Comparison of ENCODE assay signal across 28 cellular contexts in genomic region chr5:154505567-154505966, GRCh38. TPM values are rescaled to one million over a fixed set of nuclear protein-coding genes. Genes with fewer than 3 reads are reported as not detected.
DNase-seq lines count a peak whose midpoint lies in the region; ATAC-seq, FAIRE-seq and TF ChIP-seq lines count a peak whose summit lies in the region.
"Had no signal": no experiment of that assay in that cellular context is flagged by ENCODE, and none has a peak within 500 bp of the region (broad histone marks: within the 10 kb centered on the region; RNA-seq: fewer than 3 reads in every experiment).

No MANE protein-coding gene starts in this region.

- H2AFZ ChIP-seq in IMR-90 (replicated peaks; ENCODE audit: low read length, poor library complexity) (peak overlapping the region; percentile 35), HepG2 (ENCODE audit: low read length) (no peak overlapping the region)
- H2AFZ ChIP-seq: parathyroid adenoma had no signal

- dilution Hi-C loops in IMR-90 (cut with HindIII; ENCODE audit: low sequenced_read_pairs, unreplicated experiment): no loop called here

- no peak overlapping the region for H4K91ac ChIP-seq in IMR-90 (ENCODE audit: insufficient read depth, low read depth, low read length)

- H3K36me3 ChIP-seq in IMR-90 (ENCODE audit: control insufficient read depth, insufficient read depth, low read length): no peaks in the 10 kb centered on the region
- H3K36me3 ChIP-seq in HepG2 (replicated peaks in 1 of 2; ENCODE audit: control insufficient read depth in 1 of 2, insufficient read depth in 2 of 2, low read length in 2 of 2): no peaks in the 10 kb centered on the region
- H3K36me3 ChIP-seq in esophagus squamous epithelium: no peaks in the 10 kb centered on the region
- H3K36me3 ChIP-seq: ascending aorta, HAP-1 had no signal

- no peak overlapping the region for H4K8ac ChIP-seq in IMR-90 (ENCODE audit: low read depth in 2 of 2, low read length in 2 of 2)

- H3K4me2 ChIP-seq in IMR-90 (ENCODE audit: low read depth, low read length) (no peak overlapping the region), HepG2 (ENCODE audit: low read depth, low read length) (no peak overlapping the region)

- H3K4me3 ChIP-seq in IMR-90 (ENCODE audit: insufficient read depth, low read depth, low read length): no peak overlapping the region
- H3K4me3 ChIP-seq in HepG2 (replicated peaks in 1 of 3; ENCODE audit: insufficient read depth in 1 of 3, low read depth in 2 of 3, low read length in 3 of 3): no peak overlapping the region
- no peak overlapping the region for H3K4me3 ChIP-seq in esophagus squamous epithelium
- H3K4me3 ChIP-seq: ascending aorta, dorsolateral prefrontal cortex, HAP-1 had no signal

- H3K9me1 ChIP-seq in IMR-90 (ENCODE audit: insufficient read depth, low read length): no peaks in the 10 kb centered on the region

- CTCF ChIA-PET in IMR-90 (lab: Yijun Ruan, JAX): no interaction called here
- CTCF ChIA-PET in HepG2 (lab: Yijun Ruan, JAX; ENCODE audit: low intra/inter-chr PET ratio, low total read pairs): no interaction called here

- no peak overlapping the region for H2AK9ac ChIP-seq in IMR-90 (replicated peaks; ENCODE audit: low read depth, low read length, poor library complexity)

- POLR2A ChIA-PET in IMR-90 (lab: Charles Lee; ENCODE audit: unreplicated experiment) (no interaction called here), HepG2 (lab: Yijun Ruan, JAX) (no interaction called here)

- BruUV-seq in IMR-90 (replicated peaks; lab: Mats Ljungman, UMichigan) (no TSS peak), HepG2 (replicated peaks; lab: Mats Ljungman, UMichigan) (no TSS peak)

- no peak for TF ChIP-seq RAD21 in IMR-90 (IDR thresholded peaks at IDR 0.05; ENCODE audit: low read length)
- TF ChIP-seq RAD21 in HepG2 (CRISPR knock-in tag; IDR thresholded peaks at IDR 0.05): no peak

- H3K9ac ChIP-seq in IMR-90 (ENCODE audit: low read depth, low read length) (no peak overlapping the region), HepG2 (ENCODE audit: insufficient read depth, low read depth, low read length) (no peak overlapping the region)
- H3K9ac ChIP-seq: parathyroid adenoma had no signal

- no peaks in the 10 kb centered on the region for H3K79me1 ChIP-seq in IMR-90 (ENCODE audit: low read depth in 1 of 2, low read length in 2 of 2)

- no peaks in the 10 kb centered on the region for H4K20me1 ChIP-seq in IMR-90 (ENCODE audit: insufficient read depth, low read length)
- H4K20me1 ChIP-seq in HepG2 (ENCODE audit: insufficient read depth, low read length): no peaks in the 10 kb centered on the region

- H3K9me3 ChIP-seq in IMR-90 (ENCODE audit: control insufficient read depth, insufficient read depth, low read length): no peaks in the 10 kb centered on the region
- H3K9me3 ChIP-seq in HepG2 (ENCODE audit: low read length): no peaks in the 10 kb centered on the region
- no peaks in the 10 kb centered on the region for H3K9me3 ChIP-seq in esophagus squamous epithelium
- H3K9me3 ChIP-seq: ascending aorta, HAP-1 had no signal

- no peak overlapping the region for H2BK20ac ChIP-seq in IMR-90 (ENCODE audit: low read depth, low read length)

- ATAC-seq in IMR-90 (ENCODE audit: low read depth): no peak
- peak; percentile 89 for ATAC-seq in SK-N-SH treated with all-trans-retinoic acid at 6 μM for 48 hours
- ATAC-seq in HepG2: peak; percentile 82
- ATAC-seq in HG03457 (IDR thresholded peaks at IDR 0.05; ENCODE audit: unreplicated experiment): no peak
- ATAC-seq: activated T-cell treated with anti-CD3 and anti-CD28 coated beads, Interleukin-2, amount 50 U/mL, for 72 hours; left cardiac atrium; natural killer cell; sciatic nerve; stimulated activated effector memory CD8-positive, alpha-beta T cell treated with anti-CD3 and anti-CD28 coated beads, Interleukin-12 subunit alpha, Interleukin-12 subunit beta, amount 100 ng/mL, for 72 hours had no signal

- no peaks in the 10 kb centered on the region for H3K4me1 ChIP-seq in IMR-90 (ENCODE audit: control insufficient read depth, insufficient read depth, low read length)
- no peaks in the 10 kb centered on the region for H3K4me1 ChIP-seq in HepG2 (ENCODE audit: insufficient read depth, low read length)
- H3K4me1 ChIP-seq in esophagus squamous epithelium: no peaks in the 10 kb centered on the region
- H3K4me1 ChIP-seq: ascending aorta, HAP-1, parathyroid adenoma had no signal

- no peak for FAIRE-seq in HepG2 (lab: Jason Lieb, UNC)
- FAIRE-seq: RCC 7860 had no signal

- TF ChIP-seq EP300 in HepG2 (IDR thresholded peaks at IDR 0.05; ENCODE audit: low read depth in 2 of 2, low read length in 2 of 2) (no peak), HepG2 (CRISPR knock-in tag; IDR thresholded peaks at IDR 0.05; ENCODE audit: borderline replicate concordance) (no peak)

- in situ Hi-C loops in IMR-90 (cut with MboI; ENCODE audit: low sequenced_read_pairs) (no loop called here), HepG2 (cut with HindIII; ENCODE audit: extremely low pct_ligation_motif_present, low pct_unique_long_range_greater_than_20kb) (no loop called here)

- no peak overlapping the region for H3K14ac ChIP-seq in IMR-90 (replicated peaks; ENCODE audit: low read depth, low read length)

- 38% methylated on average over 1 of the region's 10 CpGs; no CpG with 5 or more reads in 1 of the 2 experiments for WGBS in IMR-90 (ENCODE audit: extremely low coverage in 2 of 2, insufficient read length in 1 of 2), 2 experiments
- WGBS in HepG2 (ENCODE audit: low lambda C conversion rate): 47% methylated on average over 10 of the region's 10 CpGs
- WGBS in esophagus squamous epithelium, 2 donors: 56 to 83% methylated on average over 9 of the region's 10 CpGs

- no peak overlapping the region for H2BK5ac ChIP-seq in IMR-90 (ENCODE audit: low read depth, low read length, poor library complexity, severe bottlenecking)

- no peak overlapping the region for H2BK120ac ChIP-seq in IMR-90 (ENCODE audit: low read depth, low read length)

- H3K18ac ChIP-seq in IMR-90 (ENCODE audit: low read depth, low read length): no peak overlapping the region

- H3K79me2 ChIP-seq in HepG2 (ENCODE audit: insufficient read depth, low read length): no peaks in the 10 kb centered on the region
- H3K79me2 ChIP-seq: parathyroid adenoma had no signal

- DNase-seq in D341Med (ENCODE audit: low spot score) (peak; percentile 49), IMR-90 (no peak), HepG2 (ENCODE audit: low spot score) (no peak), esophagus squamous epithelium (lab: John Stamatoyannopoulos, UW) (no peak), Kasumi-1 (lab: John Stamatoyannopoulos, UW) (no peak), GM03348 (ENCODE audit: low spot score) (no peak)
- DNase-seq: ACHN; activated naive CD4-positive, alpha-beta T cell treated with anti-CD3 and anti-CD28 coated beads, Interleukin-2, amount 10 ng/mL, durations not matched to agents 7 days and 5 days; activated T-cell treated with anti-CD3 and anti-CD28 coated beads, Interleukin-2, amount 50 U/mL, for 72 hours; central memory CD4-positive, alpha-beta T cell; DMS79 treated with DMSO at 0.1 percent for 48 hours; dorsolateral prefrontal cortex; foreskin melanocyte; left cardiac atrium; natural killer cell; NCI-H1105 treated with DMSO at 0.1 percent for 48 hours; NK-92 treated with Interleukin-12 subunit alpha and Interleukin-12 subunit beta, amount 100 ng/mL, for 24 hours had no signal

- H4K5ac ChIP-seq in IMR-90 (ENCODE audit: low read depth, low read length): no peak overlapping the region

- peaks cover 58% of the 10 kb centered on the region for H3K27me3 ChIP-seq in IMR-90 (ENCODE audit: control insufficient read depth, insufficient read depth, low read length)
- peaks cover 0 to 12% of the 10 kb centered on the region in 2 experiments; a peak in 2 of 5 replicates for H3K27me3 ChIP-seq in HepG2 (ENCODE audit: control insufficient read depth in 1 of 2, insufficient read depth in 2 of 2, low read length in 2 of 2)
- H3K27me3 ChIP-seq in esophagus squamous epithelium: peaks cover 0 to 61% (median 0%) of the 10 kb centered on the region in 4 donors
- H3K27me3 ChIP-seq: ascending aorta had no signal

- no peak overlapping the region for H3K4ac ChIP-seq in IMR-90 (ENCODE audit: low read depth, low read length)

- no peak overlapping the region for H3K27ac ChIP-seq in IMR-90 (ENCODE audit: insufficient read depth, low read length)
- no peak overlapping the region for H3K27ac ChIP-seq in HepG2 (ENCODE audit: extremely low read length, insufficient read depth, low read length)
- H3K27ac ChIP-seq in esophagus squamous epithelium: no peak overlapping the region
- H3K27ac ChIP-seq: ascending aorta, C4-2B, dorsolateral prefrontal cortex, parathyroid adenoma had no signal

- no peak overlapping the region for H3K56ac ChIP-seq in IMR-90 (ENCODE audit: extremely low read depth, insufficient read depth, low read length)

- TF ChIP-seq CTCF in IMR-90 (conservative IDR thresholded peaks at IDR 0.05; ENCODE audit: low read depth, low read length): no peak
- TF ChIP-seq CTCF in HepG2 (CRISPR knock-in tag; IDR thresholded peaks at IDR 0.05): 0 out of 2 replicates have a peak, but pooled peaks have one; percentile 4
- TF ChIP-seq CTCF in esophagus squamous epithelium (IDR thresholded peaks at IDR 0.05): no peak

- H2BK15ac ChIP-seq in IMR-90 (ENCODE audit: low read depth, low read length): no peak overlapping the region

- no peak for TF ChIP-seq POLR2A in IMR-90 (IDR thresholded peaks at IDR 0.05; ENCODE audit: low read depth, low read length)
- no peak for TF ChIP-seq POLR2A in HepG2 (IDR thresholded peaks at IDR 0.05; ENCODE audit: insufficient read depth in 1 of 2, low read depth in 2 of 2, low read length in 2 of 2)
- TF ChIP-seq POLR2A in esophagus squamous epithelium (IDR thresholded peaks at IDR 0.05): no peak

- intact Hi-C loops in IMR-90 (cut with micrococcal nuclease): no loop called here
- intact Hi-C loops in HepG2 (cut with micrococcal nuclease; ENCODE audit: unreplicated experiment): no loop called here
- intact Hi-C loops in esophagus squamous epithelium (cut with DNase I): no loop called here

- H3K23ac ChIP-seq in IMR-90 (ENCODE audit: low read depth, low read length): no peak overlapping the region

- no peak overlapping the region for H2AK5ac ChIP-seq in IMR-90 (ENCODE audit: low read depth, low read length)

RNA-seq across cellular contexts. Expression of gene HAND1, which starts 27.5 kb away (rescaled TPM):
- not detected in 2 replicates for total RNA-seq in IMR-90 (2012; rRNA removed)
- polyA plus RNA-seq in IMR-90 (2012; rRNA removed): not detected in 2 replicates
- not detected in 2 replicates for polyA plus RNA-seq in IMR-90 (2012; cell fraction: cytosol; rRNA removed)
- not detected in 2 replicates for polyA plus RNA-seq in IMR-90 (2012; cell fraction: nucleus; rRNA removed; ENCODE audit: low replicate concordance)
- total RNA-seq in HepG2 (2016; rRNA removed; fragmentation: Illumina TruSeq; extraction: Trizol): not detected in 2 replicates
- total RNA-seq in HepG2 (2016; cell fraction: cytosol; rRNA removed; fragmentation: Illumina TruSeq; extraction: Trizol; ENCODE audit: low read depth): not detected in 2 replicates
- not detected in 2 replicates for total RNA-seq in HepG2 (2016; cell fraction: insoluble cytoplasmic fraction; rRNA removed; fragmentation: Illumina TruSeq; extraction: Trizol)
- not detected in 2 replicates for total RNA-seq in HepG2 (2016; cell fraction: membrane; rRNA removed; fragmentation: Illumina TruSeq; extraction: Trizol)
- not detected in 2 replicates for total RNA-seq in HepG2 (2016; cell fraction: nucleus; rRNA removed; fragmentation: Illumina TruSeq; extraction: Trizol)
- polyA plus RNA-seq in HepG2 (2011; rRNA removed): not detected in 2 replicates
- not detected in 2 replicates for polyA plus RNA-seq in HepG2 (2011; cell fraction: cytosol; rRNA removed)
- polyA plus RNA-seq in HepG2 (2011; cell fraction: nucleus; rRNA removed): not detected in 2 replicates
- not detected in 2 replicates for polyA plus RNA-seq in HepG2 (2012)
- not detected in 2 replicates for polyA plus RNA-seq in HepG2 (2016; cell fraction: cytosol; fragmentation: Illumina TruSeq; extraction: Trizol; ENCODE audit: low read depth)
- not detected in 2 replicates for polyA plus RNA-seq in HepG2 (2016; cell fraction: insoluble cytoplasmic fraction; fragmentation: Illumina TruSeq; extraction: Trizol; ENCODE audit: low read depth)
- not detected in 2 replicates for polyA plus RNA-seq in HepG2 (2016; cell fraction: membrane; fragmentation: Illumina TruSeq; extraction: Trizol; ENCODE audit: low read depth)
- not detected in 2 replicates for polyA plus RNA-seq in HepG2 (2016; cell fraction: nucleus; fragmentation: Illumina TruSeq; extraction: Trizol; ENCODE audit: insufficient read depth, low read depth)
- not detected in 2 replicates for polyA minus RNA-seq in HepG2 (2011; rRNA and poly(A)+ RNA removed; ENCODE audit: low replicate concordance)
- not detected in 2 replicates for polyA minus RNA-seq in HepG2 (2011; cell fraction: cytosol; rRNA and poly(A)+ RNA removed)
- not detected in 2 replicates for polyA minus RNA-seq in HepG2 (2011; cell fraction: nucleus; rRNA and poly(A)+ RNA removed)
- not detected for total RNA-seq in esophagus squamous epithelium
- total RNA-seq: activated T-cell treated with anti-CD3 and anti-CD28 coated beads, Interleukin-2, amount 50 U/mL, for 72 hours; ascending aorta; natural killer cell; sciatic nerve; SK-MEL-5; temporal lobe had no signal

RNA-seq across cellular contexts. Expression of gene SAP30L, which starts 59.8 kb away (rescaled TPM):
- total RNA-seq in IMR-90 (2012; rRNA removed): 9.7 and 13.1 TPM in 2 replicates
- 17.6 and 21.3 TPM in 2 replicates for polyA plus RNA-seq in IMR-90 (2012; rRNA removed)
- 10.6 and 11.4 TPM in 2 replicates for polyA plus RNA-seq in IMR-90 (2012; cell fraction: cytosol; rRNA removed)
- 9.1 and 28.3 TPM in 2 replicates for polyA plus RNA-seq in IMR-90 (2012; cell fraction: nucleus; rRNA removed; ENCODE audit: low replicate concordance)
- 35.1 and 37.2 TPM in 2 replicates for total RNA-seq in HepG2 (2016; rRNA removed; fragmentation: Illumina TruSeq; extraction: Trizol)
- 43.5 and 52.9 TPM in 2 replicates for total RNA-seq in HepG2 (2016; cell fraction: cytosol; rRNA removed; fragmentation: Illumina TruSeq; extraction: Trizol; ENCODE audit: low read depth)
- 29.8 and 32.1 TPM in 2 replicates for total RNA-seq in HepG2 (2016; cell fraction: insoluble cytoplasmic fraction; rRNA removed; fragmentation: Illumina TruSeq; extraction: Trizol)
- total RNA-seq in HepG2 (2016; cell fraction: membrane; rRNA removed; fragmentation: Illumina TruSeq; extraction: Trizol): 68.1 and 69.8 TPM in 2 replicates
- 18.6 and 21.2 TPM in 2 replicates for total RNA-seq in HepG2 (2016; cell fraction: nucleus; rRNA removed; fragmentation: Illumina TruSeq; extraction: Trizol)
- 22.7 and 27.9 TPM in 2 replicates for polyA plus RNA-seq in HepG2 (2011; rRNA removed)
- 13.3 and 17.8 TPM in 2 replicates for polyA plus RNA-seq in HepG2 (2011; cell fraction: cytosol; rRNA removed)
- 11.4 and 19.9 TPM in 2 replicates for polyA plus RNA-seq in HepG2 (2011; cell fraction: nucleus; rRNA removed)
- polyA plus RNA-seq in HepG2 (2012): 25.2 and 38.3 TPM in 2 replicates
- 53.9 and 56.6 TPM in 2 replicates for polyA plus RNA-seq in HepG2 (2016; cell fraction: cytosol; fragmentation: Illumina TruSeq; extraction: Trizol; ENCODE audit: low read depth)
- polyA plus RNA-seq in HepG2 (2016; cell fraction: insoluble cytoplasmic fraction; fragmentation: Illumina TruSeq; extraction: Trizol; ENCODE audit: low read depth): 37.5 and 38.4 TPM in 2 replicates
- 62.1 and 69.0 TPM in 2 replicates for polyA plus RNA-seq in HepG2 (2016; cell fraction: membrane; fragmentation: Illumina TruSeq; extraction: Trizol; ENCODE audit: low read depth)
- 35.7 and 47.1 TPM in 2 replicates for polyA plus RNA-seq in HepG2 (2016; cell fraction: nucleus; fragmentation: Illumina TruSeq; extraction: Trizol; ENCODE audit: insufficient read depth, low read depth)
- 6.8 and 18.8 TPM in 2 replicates for polyA minus RNA-seq in HepG2 (2011; rRNA and poly(A)+ RNA removed; ENCODE audit: low replicate concordance)
- 7.7 and 13.8 TPM in 2 replicates for polyA minus RNA-seq in HepG2 (2011; cell fraction: cytosol; rRNA and poly(A)+ RNA removed)
- polyA minus RNA-seq in HepG2 (2011; cell fraction: nucleus; rRNA and poly(A)+ RNA removed): 8.1 and 9.5 TPM in 2 replicates
- total RNA-seq in esophagus squamous epithelium: 10 to 100 TPM; 11.1 to 32.0 (median 12.0) TPM

Comparison
In these comparisons a context has a peak if more than half of its experiments do, and no peak if none do; other contexts are left out.
1. ATAC-seq: peak in SK-N-SH treated with all-trans-retinoic acid at 6 μM for 48 hours (single experiment) and HepG2 (single experiment); none in IMR-90 (single experiment) and HG03457 (single experiment).